Comparison of ENCODE assay signal across 21 cellular contexts in the genomic region with DNA sequence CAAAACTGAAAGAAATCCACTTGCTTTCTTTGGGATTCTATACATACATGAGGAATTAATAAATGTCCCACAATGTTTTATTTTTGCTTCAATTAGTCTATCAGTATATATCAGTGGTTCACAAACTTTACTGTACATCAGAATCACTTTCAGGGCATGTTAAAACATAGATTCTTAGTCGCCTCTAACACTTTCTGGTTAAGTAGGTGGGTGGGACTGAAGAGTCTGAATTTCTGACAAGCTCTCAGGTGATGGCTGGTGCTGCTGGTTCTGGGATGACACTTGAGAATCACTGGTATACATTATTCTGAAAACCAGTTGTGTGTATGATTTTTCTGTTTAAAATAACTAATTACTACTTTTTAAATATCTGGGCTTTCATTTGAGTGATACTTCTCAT.
DNase-seq lines count a peak whose midpoint lies in the region; ATAC-seq and TF ChIP-seq lines count a peak whose summit lies in the region.
"Had no signal": no experiment of that assay in that cellular context is flagged by ENCODE, and none has a peak within 500 bp of the region (broad histone marks: within the 10 kb centered on the region; RNA-seq: fewer than 3 reads in every experiment).

No MANE protein-coding gene starts in this region.

- no peaks in the 10 kb centered on the region; the same call in 1 of the 2 replicates for H3K79me2 ChIP-seq in Karpas-422 (ENCODE audit: low read length)

- peak overlapping the region; percentile 8 for H3K4me2 ChIP-seq in Karpas-422 (ENCODE audit: low read depth, low read length, poor library complexity, severe bottlenecking)

- peak; percentile 4 for DNase-seq in GM13977 (ENCODE audit: low spot score)
- DNase-seq in Karpas-422, result no peak
- DNase-seq in NCI-H1092 treated with DMSO at 0.1 percent for 48 hours (lab: John Stamatoyannopoulos, UW), result no peak
- no peak for DNase-seq in NCI-H2227 (lab: John Stamatoyannopoulos, UW; ENCODE audit: unreplicated experiment)
- no peak for DNase-seq in NCI-H774 (lab: John Stamatoyannopoulos, UW)
- no peak for DNase-seq in nucleus accumbens (lab: John Stamatoyannopoulos, UW)
- DNase-seq: 8988T; C1 segment of cervical spinal cord; CD8-positive, alpha-beta T cell; DND-41; Kasumi-1; NCI-H1417 treated with DMSO at 0.1 percent for 48 hours; NCI-H187 treated with DMSO at 0.1 percent for 48 hours; NCI-H2227 treated with DMSO at 0.1 percent for 48 hours; NCI-H510A; SHP77 treated with DMSO at 0.1 percent for 48 hours; SW 1271 had no signal

- peaks cover 18% of the 10 kb centered on the region for H3K4me1 ChIP-seq in Karpas-422 (ENCODE audit: low read length)

- no peak overlapping the region for H3K9ac ChIP-seq in Karpas-422 (ENCODE audit: low read length)

- no peaks in the 10 kb centered on the region for H3K27me3 ChIP-seq in Karpas-422 (ENCODE audit: low read length)

- peak; percentile 55 for ATAC-seq in GM21723 (IDR thresholded peaks at IDR 0.05; ENCODE audit: unreplicated experiment)
- peak; percentile 75 for ATAC-seq in HG03064 (IDR thresholded peaks at IDR 0.05; ENCODE audit: low read depth, unreplicated experiment)
- ATAC-seq: CD8-positive, alpha-beta T cell had no signal

- no peak for TF ChIP-seq CTCF in GM13977 (IDR thresholded peaks at IDR 0.05; ENCODE audit: extremely low read depth, insufficient read depth, missing control alignments)

- no peaks in the 10 kb centered on the region for H3K9me3 ChIP-seq in Karpas-422 (ENCODE audit: low read length)

- in situ Hi-C loops in GM13977 (cut with MboI; ENCODE audit: low pct_unique_long_range_greater_than_20kb, low sequenced_read_pairs, unreplicated experiment), result no loop called here

- H3K36me3 ChIP-seq in Karpas-422 (ENCODE audit: insufficient read depth, low read length), result no peaks in the 10 kb centered on the region

- H3K27ac ChIP-seq in Karpas-422 (ENCODE audit: low read length), result no peak overlapping the region
- H3K27ac ChIP-seq: RWPE1, SK-N-MC had no signal

- H3K4me3 ChIP-seq in Karpas-422 (ENCODE audit: low read length), result no peak overlapping the region
- H3K4me3 ChIP-seq: SK-N-MC had no signal

- no peaks in the 10 kb centered on the region for H3K9me2 ChIP-seq in Karpas-422 (replicated peaks; ENCODE audit: insufficient read depth, low read length)

- H2AFZ ChIP-seq in Karpas-422 (ENCODE audit: low read length), result no peak overlapping the region

- H4K20me1 ChIP-seq in Karpas-422 (ENCODE audit: insufficient read depth, low read depth, low read length), result no peaks in the 10 kb centered on the region
